ENCODE assay signal across 8 cellular contexts in the genomic region with DNA sequence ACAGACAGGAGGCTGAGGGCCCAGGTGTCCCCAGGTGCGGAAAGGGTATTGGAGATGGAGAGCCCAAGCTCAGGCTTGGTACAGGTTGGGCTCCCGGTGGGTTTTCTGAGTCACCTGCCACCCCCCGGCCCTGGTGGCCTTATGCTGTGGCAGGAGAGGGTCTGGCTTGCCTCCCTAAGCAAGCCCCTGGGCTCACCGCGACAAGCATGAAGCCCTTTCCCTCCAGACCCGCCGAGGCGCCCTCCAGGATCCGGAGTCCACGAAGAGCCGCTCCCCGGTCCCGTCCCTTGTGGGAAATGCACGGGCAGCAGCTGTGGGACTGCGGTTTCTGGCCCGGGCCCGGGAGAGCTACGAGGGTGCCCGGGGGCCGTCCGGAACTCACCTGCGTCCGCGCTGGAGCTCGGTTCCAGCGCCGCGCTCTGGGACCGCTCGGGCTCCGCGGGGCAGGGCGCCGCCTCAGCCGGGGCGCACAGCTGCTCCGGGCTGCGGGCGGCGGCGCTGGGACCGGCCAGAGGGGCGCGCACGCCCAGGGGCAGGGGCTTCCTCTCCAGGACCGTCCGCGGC. TPM values are rescaled to one million over a fixed set of nuclear protein-coding genes. Genes with fewer than 3 reads are reported as not detected.
DNase-seq lines count a peak whose midpoint lies in the region; ATAC-seq, FAIRE-seq and TF ChIP-seq lines count a peak whose summit lies in the region.

No MANE protein-coding gene starts in this region.

- TF ChIP-seq CTCF in AG09309 (IDR thresholded peaks at IDR 0.05; ENCODE audit: control insufficient read depth, insufficient read depth, low read depth, low read length, missing control alignments) = no peak

- DNase-seq in AG09309 (ENCODE audit: low read depth) (no peak), OCI-M1 (lab: John Stamatoyannopoulos, UW) (peak; percentile 36), left ventricle myocardium superior (peak; percentile 27), putamen (ENCODE audit: low spot score) (no peak), 8988T (no peak), HTR-8/SVneo (ENCODE audit: insufficient read length, low spot score) (no peak)

- ATAC-seq in GM19452 (IDR thresholded peaks at IDR 0.05; ENCODE audit: unreplicated experiment) (peak; percentile 18), left ventricle myocardium superior (no peak), GM19324 (IDR thresholded peaks at IDR 0.05; ENCODE audit: low FRiP score, unreplicated experiment) (no peak)

- intact Hi-C loops in left ventricle myocardium superior (cut with micrococcal nuclease) = no loop called here

- peak overlapping the region; percentile 37 for H3K4me3 ChIP-seq in AG09309 (ENCODE audit: control insufficient read depth, low read depth, low read length)

- FAIRE-seq in HTR-8/SVneo (lab: Jason Lieb, UNC) = no peak

RNA-seq across cellular contexts. Expression of a gene that starts 0.8 kb away (rescaled TPM):
- total RNA-seq in left ventricle myocardium superior = 0.12 TPM

RNA-seq across cellular contexts. Expression of a gene that starts 7.7 kb away (rescaled TPM):
- total RNA-seq in left ventricle myocardium superior = 12.6 TPM

RNA-seq across cellular contexts. Expression of a gene that starts 15.7 kb away (rescaled TPM):
- 2.1 TPM for total RNA-seq in left ventricle myocardium superior

RNA-seq across cellular contexts. Expression of a gene that starts 17.2 kb away (rescaled TPM):
- total RNA-seq in left ventricle myocardium superior = 21.4 TPM

RNA-seq across cellular contexts. Expression of a gene that starts 23.6 kb away (rescaled TPM):
- 59.0 TPM for total RNA-seq in left ventricle myocardium superior

Comparison
In these comparisons a context has a peak if more than half of its experiments do, and no peak if none do; other contexts are left out.
1. DNase-seq: peak in OCI-M1 (single experiment) and left ventricle myocardium superior (single experiment); none in AG09309 (single experiment), putamen (single experiment), 8988T (single experiment) and HTR-8/SVneo (single experiment).